Comparison of ENCODE assay signal across 8 cellular contexts in genomic region chr1:15834406-15835204, GRCh38. TPM values are rescaled to one million over a fixed set of nuclear protein-coding genes. Genes with fewer than 3 reads are reported as not detected.
DNase-seq lines count a peak whose midpoint lies in the region; ATAC-seq, FAIRE-seq and TF ChIP-seq lines count a peak whose summit lies in the region.

No MANE protein-coding gene starts in this region.

- POLR2A ChIA-PET in AG04450 (lab: Yijun Ruan, JAX) = interaction anchor here (0.7 to 4.3 kb wide), 5 partner anchors 14 to 203 kb away, joined by 3 to 59 read pairs (median 4); partner anchors contain the start of gene SPEN

- peak overlapping the region; percentile 90 for H3K4me2 ChIP-seq in keratinocyte (ENCODE audit: control insufficient read depth, extremely low read depth, insufficient read depth, low read depth, low read length)

- peaks cover 14% of the 10 kb centered on the region; the same call in 1 of the 2 replicates for H3K9me3 ChIP-seq in AG04450 (ENCODE audit: control insufficient read depth, insufficient read depth, low read length)
- no peaks in the 10 kb centered on the region for H3K9me3 ChIP-seq in keratinocyte (ENCODE audit: control insufficient read depth, low read depth, low read length)

- TF ChIP-seq CTCF in AG04450 (IDR thresholded peaks at IDR 0.05; ENCODE audit: low read depth, low read length) (no peak), keratinocyte (optimal IDR thresholded peaks at IDR 0.05 in 1 of 3, IDR thresholded peaks at IDR 0.05 in 1 of 3, conservative IDR thresholded peaks at IDR 0.05 in 1 of 3; ENCODE audit: extremely low read depth in 1 of 3, insufficient read depth in 2 of 3, low read length in 3 of 3) (no peak)

- H3K79me2 ChIP-seq in keratinocyte (ENCODE audit: control insufficient read depth, insufficient read depth, low read length) = no peaks in the 10 kb centered on the region

- peak overlapping the region; percentile 98 for H3K9ac ChIP-seq in keratinocyte (ENCODE audit: control insufficient read depth, extremely low read depth, insufficient read depth, low read length)

- H3K9me1 ChIP-seq in keratinocyte (ENCODE audit: control insufficient read depth, extremely low read depth, insufficient read depth, low read length) = no peaks in the 10 kb centered on the region

- no peak for FAIRE-seq in keratinocyte (lab: Jason Lieb, UNC)

- H3K27me3 ChIP-seq in AG04450 (ENCODE audit: control insufficient read depth, insufficient read depth, low read length) (no peaks in the 10 kb centered on the region), keratinocyte (ENCODE audit: control insufficient read depth, extremely low read depth, insufficient read depth, low read length) (no peaks in the 10 kb centered on the region)

- peak; percentile 79 for DNase-seq in AG04450 (ENCODE audit: low read depth, low spot score)
- DNase-seq in NCI-H345 (lab: John Stamatoyannopoulos, UW) = peak; percentile 95
- DNase-seq in activated CD4-positive, CD25-positive, alpha-beta regulatory T cell (lab: John Stamatoyannopoulos, UW) = peak; percentile 69 to 82 (median 76)
- DNase-seq in caudate nucleus (lab: John Stamatoyannopoulos, UW) = peak in 60 of 61 donors; percentile 44 to 93 (median 84)
- no peak for DNase-seq in keratinocyte (ENCODE audit: low read depth, low spot score)
- DNase-seq in stimulated activated CD4-positive, alpha-beta T cell treated with anti-CD3 and anti-CD28 coated beads, Interleukin-12 subunit alpha, Interleukin-12 subunit beta, amount 100 ng/mL, for 48 hours (ENCODE audit: low read depth in 2 of 3, low spot score in 1 of 3) = peak; percentile 81 to 88 (median 86)

- CTCF ChIA-PET in AG04450 (lab: Charles Lee) = interaction anchor here (0.6 to 6.0 kb wide), 6 partner anchors 14 to 175 kb away, joined by 3 to 58 read pairs (median 4); no protein-coding TSS in a partner anchor

- no peaks in the 10 kb centered on the region for H4K20me1 ChIP-seq in keratinocyte (ENCODE audit: control insufficient read depth, extremely low read depth, insufficient read depth, low read length)

- H2AFZ ChIP-seq in keratinocyte (ENCODE audit: control insufficient read depth, low read length) = peak overlapping the region; percentile 84

- H3K27ac ChIP-seq in AG04450 (ENCODE audit: low read depth, low read length) (peak overlapping the region; percentile 99), caudate nucleus (ENCODE audit: low read depth, low read length) (peak overlapping the region; percentile 100), keratinocyte (ENCODE audit: control insufficient read depth, insufficient read depth, low read length) (peak overlapping the region; percentile 97)

- H3K36me3 ChIP-seq in keratinocyte (ENCODE audit: control insufficient read depth in 2 of 2, extremely low read depth in 1 of 2, insufficient read depth in 2 of 2, low read length in 2 of 2) = no peaks in the 10 kb centered on the region

- dilution Hi-C loops in keratinocyte (cut with MboI; ENCODE audit: extremely low pct_ligation_motif_present, low sequenced_read_pairs) = no loop called here

- H3K4me1 ChIP-seq in keratinocyte (ENCODE audit: control insufficient read depth, extremely low read depth, insufficient read depth, low read length) = peaks cover 37% of the 10 kb centered on the region

- peak overlapping the region; percentile 88 for H3K4me3 ChIP-seq in AG04450 (ENCODE audit: low read depth, low read length)
- peak overlapping the region; percentile 63 to 95 (median 71) for H3K4me3 ChIP-seq in keratinocyte (ENCODE audit: control insufficient read depth in 2 of 3, extremely low read depth in 1 of 3, insufficient read depth in 2 of 3, low read depth in 1 of 3, low read length in 3 of 3)

- peak; percentile 43 for ATAC-seq in GM19023 (IDR thresholded peaks at IDR 0.05; ENCODE audit: unreplicated experiment)
- ATAC-seq in HG03175 (IDR thresholded peaks at IDR 0.05; ENCODE audit: unreplicated experiment) = peak; percentile 50

RNA-seq across cellular contexts. Expression of gene SPEN, which starts 12.9 kb away (rescaled TPM):
- polyA plus RNA-seq in AG04450 (2011; rRNA removed) (5.2 and 5.4 TPM in 2 replicates), keratinocyte (4.9 to 9.1 TPM (median 8.9 TPM) in 3 replicates)
- 17.3 and 20.5 TPM in 2 replicates for polyA minus RNA-seq in AG04450 (2011; rRNA and poly(A)+ RNA removed)
- 22.5 TPM for polyA plus RNA-seq in keratinocyte (2011; ENCODE audit: low read depth)
- polyA plus RNA-seq in keratinocyte (2011; cell fraction: cytosol; rRNA removed) = 6.3 and 6.9 TPM in 2 replicates
- 46.7 and 46.9 TPM in 2 replicates for polyA plus RNA-seq in keratinocyte (2011; cell fraction: nucleus; rRNA removed)
- 25.0 and 35.6 TPM in 2 replicates for polyA plus RNA-seq in keratinocyte (2012; ENCODE audit: low replicate concordance)
- polyA minus RNA-seq in keratinocyte = 18.8 to 84.5 TPM (median 42.0 TPM) in 3 replicates
- polyA minus RNA-seq in keratinocyte (2011; cell fraction: cytosol; rRNA and poly(A)+ RNA removed) = 6.7 TPM
- polyA minus RNA-seq in keratinocyte (2011; cell fraction: nucleus; rRNA and poly(A)+ RNA removed) = 30.5 and 60.2 TPM in 2 replicates

RNA-seq across cellular contexts. Expression of gene UQCRHL, which starts 27.2 kb away (rescaled TPM):
- 2.7 and 3.0 TPM in 2 replicates for polyA plus RNA-seq in AG04450 (2011; rRNA removed)
- 1.3 and 1.8 TPM in 2 replicates for polyA minus RNA-seq in AG04450 (2011; rRNA and poly(A)+ RNA removed)
- polyA plus RNA-seq in keratinocyte = 2.6 to 14.0 TPM (median 4.6 TPM) in 3 replicates
- 2.5 TPM for polyA plus RNA-seq in keratinocyte (2011; ENCODE audit: low read depth)
- 6.8 and 8.4 TPM in 2 replicates for polyA plus RNA-seq in keratinocyte (2011; cell fraction: cytosol; rRNA removed)
- polyA plus RNA-seq in keratinocyte (2011; cell fraction: nucleus; rRNA removed) = 2.1 TPM in 2 replicates
- 2.6 and 4.3 TPM in 2 replicates for polyA plus RNA-seq in keratinocyte (2012; ENCODE audit: low replicate concordance)
- polyA minus RNA-seq in keratinocyte = 0.23 to 0.77 TPM in 2 of 3 replicates, not detected in the other
- polyA minus RNA-seq in keratinocyte (2011; cell fraction: cytosol; rRNA and poly(A)+ RNA removed) = 8.2 TPM
- polyA minus RNA-seq in keratinocyte (2011; cell fraction: nucleus; rRNA and poly(A)+ RNA removed) = 0.21 TPM in 1 of 2 replicates, not detected in the other
